Comparison of ENCODE assay signal across 8 cellular contexts in genomic region chr11:48006301-48006992, GRCh38. TPM values are rescaled to one million over a fixed set of nuclear protein-coding genes. Genes with fewer than 3 reads are reported as not detected.
DNase-seq lines count a peak whose midpoint lies in the region; ATAC-seq lines count a peak whose summit lies in the region.

No MANE protein-coding gene starts in this region.

- peak overlapping the region; percentile 8 for H3K27ac ChIP-seq in CD8-positive, alpha-beta memory T cell (ENCODE audit: low read depth, low read length)

- H3K4me3 ChIP-seq in CD8-positive, alpha-beta memory T cell (ENCODE audit: low read length): peak overlapping the region; percentile 39

- CTCF ChIA-PET in CD8-positive, alpha-beta memory T cell (lab: Charles Lee): interaction anchor here (0.7 to 1.6 kb wide), 4 partner anchors 9 to 103 kb away, joined by 3 to 4 read pairs (median 4); no protein-coding TSS in a partner anchor

- H3K27me3 Mint-ChIP-seq in CD8-positive, alpha-beta memory T cell: no peaks in the 10 kb centered on the region
- H3K27me3 Mint-ChIP-seq in activated T-helper 2 cell treated with anti-CD3 and anti-CD28 coated beads, Interferon-gamma antibody, Interleukin-2, Interleukin-4, amounts not matched to agents 10 μg/mL and 5 μg/mL and 100 μg/mL, durations not matched to agents 14 hours and 24 hours and 36 hours (ENCODE audit: low read depth): no peaks in the 10 kb centered on the region

- DNase-seq in CD8-positive, alpha-beta memory T cell: no peak
- peak; percentile 53 for DNase-seq in activated T-helper 2 cell treated with anti-CD3 and anti-CD28 coated beads, Interferon-gamma antibody, Interleukin-2, Interleukin-4, amounts not matched to agents 10 μg/mL and 5 μg/mL and 100 μg/mL, durations not matched to agents 14 hours and 24 hours and 36 hours (ENCODE audit: low spot score)
- DNase-seq in kidney glomerular epithelial cell (lab: John Stamatoyannopoulos, UW): peak; percentile 28
- no peak for DNase-seq in cerebellar cortex (ENCODE audit: low spot score)
- DNase-seq in NCI-H2081 (lab: John Stamatoyannopoulos, UW): no peak
- DNase-seq in activated gamma-delta T cell treated with Interleukin-2 at 50 U/mL for 16 hours: no peak

- peaks cover 69 to 86% (median 84%) of the 10 kb centered on the region in 3 donors for H3K4me1 Mint-ChIP-seq in CD8-positive, alpha-beta memory T cell
- H3K4me1 Mint-ChIP-seq in activated T-helper 2 cell treated with anti-CD3 and anti-CD28 coated beads, Interferon-gamma antibody, Interleukin-2, Interleukin-4, amounts not matched to agents 10 μg/mL and 5 μg/mL and 100 μg/mL, durations not matched to agents 14 hours and 24 hours and 36 hours (ENCODE audit: low read depth): peaks cover 62% of the 10 kb centered on the region

- H3K36me3 ChIP-seq in CD8-positive, alpha-beta memory T cell (ENCODE audit: insufficient read depth, low read length): no peaks in the 10 kb centered on the region

- POLR2A ChIA-PET in CD8-positive, alpha-beta memory T cell (lab: Charles Lee): interaction anchor here (0.5 to 1.5 kb wide), 5 partner anchors 10 to 56 kb away, joined by 3 to 8 read pairs (median 5); no protein-coding TSS in a partner anchor

- no peaks in the 10 kb centered on the region for H3K9me3 ChIP-seq in CD8-positive, alpha-beta memory T cell (ENCODE audit: low read length)

- no peaks in the 10 kb centered on the region for H3K9me3 Mint-ChIP-seq in CD8-positive, alpha-beta memory T cell
- no peaks in the 10 kb centered on the region for H3K9me3 Mint-ChIP-seq in activated T-helper 2 cell treated with anti-CD3 and anti-CD28 coated beads, Interferon-gamma antibody, Interleukin-2, Interleukin-4, amounts not matched to agents 10 μg/mL and 5 μg/mL and 100 μg/mL, durations not matched to agents 14 hours and 24 hours and 36 hours

- ATAC-seq in GM21360 (IDR thresholded peaks at IDR 0.05; ENCODE audit: unreplicated experiment): peak; percentile 61
- peak; percentile 35 for ATAC-seq in HG03575 (IDR thresholded peaks at IDR 0.05; ENCODE audit: extremely low read depth, insufficient number of reproducible peaks, low FRiP score, unreplicated experiment)

- H3K4me1 ChIP-seq in CD8-positive, alpha-beta memory T cell (ENCODE audit: insufficient read depth, low read length): peaks cover 88% of the 10 kb centered on the region

- H3K27ac Mint-ChIP-seq in CD8-positive, alpha-beta memory T cell: peak overlapping the region; percentile 93 to 99 (median 96)
- H3K27ac Mint-ChIP-seq in activated T-helper 2 cell treated with anti-CD3 and anti-CD28 coated beads, Interferon-gamma antibody, Interleukin-2, Interleukin-4, amounts not matched to agents 10 μg/mL and 5 μg/mL and 100 μg/mL, durations not matched to agents 14 hours and 24 hours and 36 hours: peak overlapping the region; percentile 98

- peak overlapping the region; percentile 52 to 86 (median 81) for H3K4me3 Mint-ChIP-seq in CD8-positive, alpha-beta memory T cell
- H3K4me3 Mint-ChIP-seq in activated T-helper 2 cell treated with anti-CD3 and anti-CD28 coated beads, Interferon-gamma antibody, Interleukin-2, Interleukin-4, amounts not matched to agents 10 μg/mL and 5 μg/mL and 100 μg/mL, durations not matched to agents 14 hours and 24 hours and 36 hours (ENCODE audit: low read depth): peak overlapping the region; percentile 59

- intact Hi-C loops in activated T-helper 2 cell treated with anti-CD3 and anti-CD28 coated beads, Interferon-gamma antibody, Interleukin-2, Interleukin-4, amounts not matched to agents 10 μg/mL and 5 μg/mL and 100 μg/mL, durations not matched to agents 14 hours and 24 hours and 36 hours (cut with micrococcal nuclease): loop anchor here (1.0 to 10.0 kb wide), 8 partner anchors 13 to 739 kb away; partner anchors contain the start of gene NUP160

- peaks cover 0 to 2% (median 1%) of the 10 kb centered on the region in 3 donors for H3K36me3 Mint-ChIP-seq in CD8-positive, alpha-beta memory T cell
- peaks cover 19% of the 10 kb centered on the region for H3K36me3 Mint-ChIP-seq in activated T-helper 2 cell treated with anti-CD3 and anti-CD28 coated beads, Interferon-gamma antibody, Interleukin-2, Interleukin-4, amounts not matched to agents 10 μg/mL and 5 μg/mL and 100 μg/mL, durations not matched to agents 14 hours and 24 hours and 36 hours (ENCODE audit: low read depth)

- H3K27me3 ChIP-seq in CD8-positive, alpha-beta memory T cell (ENCODE audit: insufficient read depth, low read length, poor library complexity, severe bottlenecking): no peaks in the 10 kb centered on the region

RNA-seq across cellular contexts. Expression of gene PTPRJ, which starts 26.1 kb away (rescaled TPM):
- total RNA-seq in CD8-positive, alpha-beta memory T cell: 10 to 100 TPM; 25.1 to 25.6 TPM
- polyA plus RNA-seq in CD8-positive, alpha-beta memory T cell: 16.0 TPM
- total RNA-seq in activated T-helper 2 cell treated with anti-CD3 and anti-CD28 coated beads, Interferon-gamma antibody, Interleukin-2, Interleukin-4, amounts not matched to agents 10 μg/mL and 5 μg/mL and 100 μg/mL, durations not matched to agents 14 hours and 24 hours and 36 hours: 50.9 and 53.2 TPM in 2 replicates

Comparison
In these comparisons a context has a peak if more than half of its experiments do, and no peak if none do; other contexts are left out.
1. DNase-seq: peak in activated T-helper 2 cell treated with anti-CD3 and anti-CD28 coated beads, Interferon-gamma antibody, Interleukin-2, Interleukin-4, amounts not matched to agents 10 μg/mL and 5 μg/mL and 100 μg/mL, durations not matched to agents 14 hours and 24 hours and 36 hours (single experiment) and kidney glomerular epithelial cell (single experiment); none in CD8-positive, alpha-beta memory T cell (0 of 5), cerebellar cortex (single experiment), NCI-H2081 (0 of 2) and activated gamma-delta T cell treated with Interleukin-2 at 50 U/mL for 16 hours (single experiment).